In the genomic region with DNA sequence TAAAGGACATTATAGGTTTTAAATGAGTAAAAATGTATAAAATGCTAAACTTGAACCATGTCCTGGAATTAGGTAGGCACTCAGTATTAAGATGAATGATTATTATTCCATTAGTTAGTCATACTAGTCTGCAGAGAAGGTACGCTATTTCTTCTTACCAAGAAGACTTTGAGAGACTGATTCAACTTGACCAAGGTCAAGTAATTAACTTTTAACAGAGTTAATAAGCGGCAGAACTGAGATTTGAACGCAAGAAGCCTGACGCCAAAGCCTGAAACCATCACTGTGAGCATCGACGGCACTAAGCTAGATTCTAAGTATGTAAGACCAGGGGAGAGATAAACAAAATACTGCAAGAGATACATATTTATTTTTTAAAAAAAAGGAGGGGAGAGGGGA, we compare ENCODE assay signal across 25 cellular contexts. TPM values are rescaled to one million over a fixed set of nuclear protein-coding genes. Genes with fewer than 3 reads are reported as not detected.
"Had no signal": no experiment of that assay in that cellular context is flagged by ENCODE, and none has a peak within 500 bp of the region (broad histone marks: within the 10 kb centered on the region; RNA-seq: fewer than 3 reads in every experiment).

No MANE protein-coding gene starts in this region.

- H3K27me3 ChIP-seq: ascending aorta, brain microvascular endothelial cell, foreskin keratinocyte had no signal

- H3K4me3 ChIP-seq: adrenal gland, ascending aorta, esophagus muscularis mucosa, heart left ventricle, tibial nerve had no signal

- H3K9me3 ChIP-seq: adrenal gland, ascending aorta, esophagus muscularis mucosa, heart left ventricle, spleen, tibial nerve had no signal

- H3K4me1 ChIP-seq: adrenal gland, ascending aorta had no signal

- ATAC-seq: foreskin keratinocyte; heart left ventricle; naive thymus-derived CD8-positive, alpha-beta T cell had no signal

- H3K36me3 ChIP-seq: adrenal gland, ascending aorta, esophagus muscularis mucosa, heart left ventricle, spleen, tibial nerve had no signal

- FAIRE-seq: kidney, TTC549 had no signal

- H3K27ac ChIP-seq: adrenal gland, ascending aorta, brain microvascular endothelial cell, esophagus muscularis mucosa, foreskin keratinocyte, heart left ventricle, tibial nerve, VCaP had no signal

- DNase-seq: activated CD4-positive, alpha-beta T cell treated with anti-CD3 and anti-CD28 coated beads for 4 hours; activated CD4-positive, alpha-beta T cell treated with anti-CD3 and anti-CD28 coated beads, Interleukin-2, amount 50 U/mL, for 4 hours; activated effector memory CD4-positive, alpha-beta T cell treated with Interleukin-2 at 50 U/mL for 16 hours; activated naive CD4-positive, alpha-beta T cell treated with anti-CD3 and anti-CD28 coated beads for 36 hours; activated naive CD8-positive, alpha-beta T cell treated with anti-CD3 and anti-CD28 coated beads for 36 hours; activated T-cell treated with anti-CD3 and anti-CD28 coated beads for 4 hours; adrenal gland; brain microvascular endothelial cell; foreskin keratinocyte; heart left ventricle; hypothalamus; immature natural killer cell; kidney; mesenchymal stem cell; naive thymus-derived CD8-positive, alpha-beta T cell; retina; spleen; stimulated activated naive CD4-positive, alpha-beta T cell; SW 1271; T-helper 9 cell had no signal

RNA-seq across cellular contexts. Expression of a gene that starts 2.6 kb away (rescaled TPM):
- total RNA-seq: activated naive CD4-positive, alpha-beta T cell treated with anti-CD3 and anti-CD28 coated beads for 36 hours; ascending aorta; naive thymus-derived CD8-positive, alpha-beta T cell had no signal
- polyA plus RNA-seq: immature natural killer cell had no signal
